ENCODE assay signal across 1 cellular context in the genomic region with DNA sequence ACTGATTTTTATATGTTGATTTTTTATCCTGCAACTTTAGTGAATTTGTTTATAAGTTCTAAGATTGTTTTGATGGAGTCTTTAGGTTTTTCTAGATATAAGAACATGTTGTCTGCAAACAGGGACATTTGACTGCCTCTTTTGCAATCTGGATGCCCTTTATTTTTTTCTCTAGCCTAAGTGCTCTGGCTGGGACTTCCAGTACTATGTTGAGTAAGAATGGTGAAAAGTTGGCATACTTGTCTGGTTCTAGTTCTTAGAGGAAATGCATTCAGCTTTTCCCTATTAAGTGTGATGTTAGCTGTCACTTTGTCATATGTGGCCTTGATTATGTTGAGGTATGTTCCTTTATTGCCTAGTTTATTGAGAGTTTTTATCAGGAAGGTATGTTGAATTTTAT.
TF ChIP-seq lines count a peak whose summit lies in the region.

No MANE protein-coding gene starts in this region.

TF ChIP-seq in WTC11, 78 proteins besides CTCF, POLR2A, EP300 and RAD21:
- TF ChIP-seq, protein P1, sequence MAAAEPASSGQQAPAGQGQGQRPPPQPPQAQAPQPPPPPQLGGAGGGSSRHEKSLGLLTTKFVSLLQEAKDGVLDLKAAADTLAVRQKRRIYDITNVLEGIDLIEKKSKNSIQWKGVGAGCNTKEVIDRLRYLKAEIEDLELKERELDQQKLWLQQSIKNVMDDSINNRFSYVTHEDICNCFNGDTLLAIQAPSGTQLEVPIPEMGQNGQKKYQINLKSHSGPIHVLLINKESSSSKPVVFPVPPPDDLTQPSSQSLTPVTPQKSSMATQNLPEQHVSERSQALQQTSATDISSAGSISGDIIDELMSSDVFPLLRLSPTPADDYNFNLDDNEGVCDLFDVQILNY (CRISPR knock-in tag; IDR thresholded peaks at IDR 0.05): no peak
- TF ChIP-seq, protein P2, sequence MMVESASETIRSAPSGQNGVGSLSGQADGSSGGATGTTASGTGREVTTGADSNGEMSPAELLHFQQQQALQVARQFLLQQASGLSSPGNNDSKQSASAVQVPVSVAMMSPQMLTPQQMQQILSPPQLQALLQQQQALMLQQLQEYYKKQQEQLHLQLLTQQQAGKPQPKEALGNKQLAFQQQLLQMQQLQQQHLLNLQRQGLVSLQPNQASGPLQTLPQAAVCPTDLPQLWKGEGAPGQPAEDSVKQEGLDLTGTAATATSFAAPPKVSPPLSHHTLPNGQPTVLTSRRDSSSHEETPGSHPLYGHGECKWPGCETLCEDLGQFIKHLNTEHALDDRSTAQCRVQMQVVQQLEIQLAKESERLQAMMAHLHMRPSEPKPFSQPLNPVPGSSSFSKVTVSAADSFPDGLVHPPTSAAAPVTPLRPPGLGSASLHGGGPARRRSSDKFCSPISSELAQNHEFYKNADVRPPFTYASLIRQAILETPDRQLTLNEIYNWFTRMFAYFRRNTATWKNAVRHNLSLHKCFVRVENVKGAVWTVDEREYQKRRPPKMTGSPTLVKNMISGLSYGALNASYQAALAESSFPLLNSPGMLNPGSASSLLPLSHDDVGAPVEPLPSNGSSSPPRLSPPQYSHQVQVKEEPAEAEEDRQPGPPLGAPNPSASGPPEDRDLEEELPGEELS (CRISPR knock-in tag; IDR thresholded peaks at IDR 0.05): no peak
- TF ChIP-seq, protein P3, sequence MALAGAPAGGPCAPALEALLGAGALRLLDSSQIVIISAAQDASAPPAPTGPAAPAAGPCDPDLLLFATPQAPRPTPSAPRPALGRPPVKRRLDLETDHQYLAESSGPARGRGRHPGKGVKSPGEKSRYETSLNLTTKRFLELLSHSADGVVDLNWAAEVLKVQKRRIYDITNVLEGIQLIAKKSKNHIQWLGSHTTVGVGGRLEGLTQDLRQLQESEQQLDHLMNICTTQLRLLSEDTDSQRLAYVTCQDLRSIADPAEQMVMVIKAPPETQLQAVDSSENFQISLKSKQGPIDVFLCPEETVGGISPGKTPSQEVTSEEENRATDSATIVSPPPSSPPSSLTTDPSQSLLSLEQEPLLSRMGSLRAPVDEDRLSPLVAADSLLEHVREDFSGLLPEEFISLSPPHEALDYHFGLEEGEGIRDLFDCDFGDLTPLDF (CRISPR knock-in tag; IDR thresholded peaks at IDR 0.05): no peak
- TF ChIP-seq TCF7 (CRISPR knock-in tag; IDR thresholded peaks at IDR 0.05; ENCODE audit: low read depth): no peak
- TF ChIP-seq, protein P4, sequence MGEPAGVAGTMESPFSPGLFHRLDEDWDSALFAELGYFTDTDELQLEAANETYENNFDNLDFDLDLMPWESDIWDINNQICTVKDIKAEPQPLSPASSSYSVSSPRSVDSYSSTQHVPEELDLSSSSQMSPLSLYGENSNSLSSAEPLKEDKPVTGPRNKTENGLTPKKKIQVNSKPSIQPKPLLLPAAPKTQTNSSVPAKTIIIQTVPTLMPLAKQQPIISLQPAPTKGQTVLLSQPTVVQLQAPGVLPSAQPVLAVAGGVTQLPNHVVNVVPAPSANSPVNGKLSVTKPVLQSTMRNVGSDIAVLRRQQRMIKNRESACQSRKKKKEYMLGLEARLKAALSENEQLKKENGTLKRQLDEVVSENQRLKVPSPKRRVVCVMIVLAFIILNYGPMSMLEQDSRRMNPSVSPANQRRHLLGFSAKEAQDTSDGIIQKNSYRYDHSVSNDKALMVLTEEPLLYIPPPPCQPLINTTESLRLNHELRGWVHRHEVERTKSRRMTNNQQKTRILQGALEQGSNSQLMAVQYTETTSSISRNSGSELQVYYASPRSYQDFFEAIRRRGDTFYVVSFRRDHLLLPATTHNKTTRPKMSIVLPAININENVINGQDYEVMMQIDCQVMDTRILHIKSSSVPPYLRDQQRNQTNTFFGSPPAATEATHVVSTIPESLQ (CRISPR knock-in tag; IDR thresholded peaks at IDR 0.05): no peak
- TF ChIP-seq MXD4 (CRISPR knock-in tag; IDR thresholded peaks at IDR 0.05; ENCODE audit: borderline replicate concordance): no peak
- TF ChIP-seq, protein P5, sequence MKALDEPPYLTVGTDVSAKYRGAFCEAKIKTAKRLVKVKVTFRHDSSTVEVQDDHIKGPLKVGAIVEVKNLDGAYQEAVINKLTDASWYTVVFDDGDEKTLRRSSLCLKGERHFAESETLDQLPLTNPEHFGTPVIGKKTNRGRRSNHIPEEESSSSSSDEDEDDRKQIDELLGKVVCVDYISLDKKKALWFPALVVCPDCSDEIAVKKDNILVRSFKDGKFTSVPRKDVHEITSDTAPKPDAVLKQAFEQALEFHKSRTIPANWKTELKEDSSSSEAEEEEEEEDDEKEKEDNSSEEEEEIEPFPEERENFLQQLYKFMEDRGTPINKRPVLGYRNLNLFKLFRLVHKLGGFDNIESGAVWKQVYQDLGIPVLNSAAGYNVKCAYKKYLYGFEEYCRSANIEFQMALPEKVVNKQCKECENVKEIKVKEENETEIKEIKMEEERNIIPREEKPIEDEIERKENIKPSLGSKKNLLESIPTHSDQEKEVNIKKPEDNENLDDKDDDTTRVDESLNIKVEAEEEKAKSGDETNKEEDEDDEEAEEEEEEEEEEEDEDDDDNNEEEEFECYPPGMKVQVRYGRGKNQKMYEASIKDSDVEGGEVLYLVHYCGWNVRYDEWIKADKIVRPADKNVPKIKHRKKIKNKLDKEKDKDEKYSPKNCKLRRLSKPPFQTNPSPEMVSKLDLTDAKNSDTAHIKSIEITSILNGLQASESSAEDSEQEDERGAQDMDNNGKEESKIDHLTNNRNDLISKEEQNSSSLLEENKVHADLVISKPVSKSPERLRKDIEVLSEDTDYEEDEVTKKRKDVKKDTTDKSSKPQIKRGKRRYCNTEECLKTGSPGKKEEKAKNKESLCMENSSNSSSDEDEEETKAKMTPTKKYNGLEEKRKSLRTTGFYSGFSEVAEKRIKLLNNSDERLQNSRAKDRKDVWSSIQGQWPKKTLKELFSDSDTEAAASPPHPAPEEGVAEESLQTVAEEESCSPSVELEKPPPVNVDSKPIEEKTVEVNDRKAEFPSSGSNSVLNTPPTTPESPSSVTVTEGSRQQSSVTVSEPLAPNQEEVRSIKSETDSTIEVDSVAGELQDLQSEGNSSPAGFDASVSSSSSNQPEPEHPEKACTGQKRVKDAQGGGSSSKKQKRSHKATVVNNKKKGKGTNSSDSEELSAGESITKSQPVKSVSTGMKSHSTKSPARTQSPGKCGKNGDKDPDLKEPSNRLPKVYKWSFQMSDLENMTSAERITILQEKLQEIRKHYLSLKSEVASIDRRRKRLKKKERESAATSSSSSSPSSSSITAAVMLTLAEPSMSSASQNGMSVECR (CRISPR knock-in tag; IDR thresholded peaks at IDR 0.05; ENCODE audit: borderline replicate concordance): no peak
- TF ChIP-seq, protein P6, sequence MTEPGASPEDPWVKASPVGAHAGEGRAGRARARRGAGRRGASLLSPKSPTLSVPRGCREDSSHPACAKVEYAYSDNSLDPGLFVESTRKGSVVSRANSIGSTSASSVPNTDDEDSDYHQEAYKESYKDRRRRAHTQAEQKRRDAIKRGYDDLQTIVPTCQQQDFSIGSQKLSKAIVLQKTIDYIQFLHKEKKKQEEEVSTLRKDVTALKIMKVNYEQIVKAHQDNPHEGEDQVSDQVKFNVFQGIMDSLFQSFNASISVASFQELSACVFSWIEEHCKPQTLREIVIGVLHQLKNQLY (CRISPR knock-in tag; IDR thresholded peaks at IDR 0.05): no peak
- TF ChIP-seq ZBTB21 (CRISPR knock-in tag; IDR thresholded peaks at IDR 0.05; ENCODE audit: borderline replicate concordance): no peak
- no peak for TF ChIP-seq GABPB1 (CRISPR knock-in tag; IDR thresholded peaks at IDR 0.05)
- no peak for TF ChIP-seq TEAD1 (CRISPR knock-in tag; IDR thresholded peaks at IDR 0.05)
- no peak for TF ChIP-seq TEAD4 (CRISPR knock-in tag; IDR thresholded peaks at IDR 0.05)
- TF ChIP-seq CBFB (CRISPR knock-in tag; IDR thresholded peaks at IDR 0.05; ENCODE audit: low read depth): no peak
- TF ChIP-seq, protein P7, sequence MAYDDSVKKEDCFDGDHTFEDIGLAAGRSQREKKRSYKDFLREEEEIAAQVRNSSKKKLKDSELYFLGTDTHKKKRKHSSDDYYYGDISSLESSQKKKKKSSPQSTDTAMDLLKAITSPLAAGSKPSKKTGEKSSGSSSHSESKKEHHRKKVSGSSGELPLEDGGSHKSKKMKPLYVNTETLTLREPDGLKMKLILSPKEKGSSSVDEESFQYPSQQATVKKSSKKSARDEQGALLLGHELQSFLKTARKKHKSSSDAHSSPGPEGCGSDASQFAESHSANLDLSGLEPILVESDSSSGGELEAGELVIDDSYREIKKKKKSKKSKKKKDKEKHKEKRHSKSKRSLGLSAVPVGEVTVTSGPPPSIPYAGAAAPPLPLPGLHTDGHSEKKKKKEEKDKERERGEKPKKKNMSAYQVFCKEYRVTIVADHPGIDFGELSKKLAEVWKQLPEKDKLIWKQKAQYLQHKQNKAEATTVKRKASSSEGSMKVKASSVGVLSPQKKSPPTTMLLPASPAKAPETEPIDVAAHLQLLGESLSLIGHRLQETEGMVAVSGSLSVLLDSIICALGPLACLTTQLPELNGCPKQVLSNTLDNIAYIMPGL (CRISPR knock-in tag; IDR thresholded peaks at IDR 0.05): no peak
- TF ChIP-seq IRF2 (CRISPR knock-in tag; IDR thresholded peaks at IDR 0.05; ENCODE audit: borderline replicate concordance, low read depth): no peak
- TF ChIP-seq, protein P8, sequence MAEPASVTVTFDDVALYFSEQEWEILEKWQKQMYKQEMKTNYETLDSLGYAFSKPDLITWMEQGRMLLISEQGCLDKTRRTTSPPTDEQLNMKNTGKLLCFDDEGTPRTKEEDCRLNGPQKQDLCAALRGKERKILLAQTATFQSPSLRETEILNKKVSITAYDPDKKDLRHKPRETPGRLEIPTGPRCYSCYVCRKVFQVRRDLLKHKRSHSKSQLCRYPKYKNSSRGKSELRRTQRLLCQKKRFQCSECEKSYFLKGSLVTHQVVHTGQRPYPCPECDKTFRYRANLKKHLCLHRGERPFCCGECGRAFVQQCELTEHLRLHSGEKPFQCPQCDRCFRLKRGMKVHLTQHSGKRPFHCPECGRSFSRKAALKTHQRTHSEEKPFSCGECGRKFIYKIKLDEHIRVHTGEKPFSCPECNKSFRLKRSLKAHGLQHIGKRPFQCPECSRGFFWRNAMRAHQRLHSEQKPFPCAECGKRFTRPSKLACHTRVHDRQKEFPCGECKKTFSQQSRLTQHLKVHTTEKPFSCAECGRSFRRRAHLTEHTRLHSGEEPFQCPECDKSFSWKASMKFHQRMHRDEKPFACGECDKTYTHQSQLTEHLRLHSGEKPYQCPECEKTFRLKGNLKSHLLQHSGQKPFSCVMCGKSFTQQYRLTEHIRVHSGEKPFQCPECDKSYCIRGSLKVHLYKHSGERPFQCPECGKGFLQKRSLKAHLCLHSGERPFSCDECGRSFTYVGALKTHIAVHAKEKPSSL (CRISPR knock-in tag; conservative IDR thresholded peaks at IDR 0.05): no peak
- no peak for TF ChIP-seq FOXP1 (CRISPR knock-in tag; IDR thresholded peaks at IDR 0.05; ENCODE audit: borderline replicate concordance)
TF ChIP-seq in WTC11: peak in this region for 0.
